ENCODE assay signal across 21 cellular contexts in genomic region chr17:55267777-55268648, GRCh38. TPM values are rescaled to one million over a fixed set of nuclear protein-coding genes. Genes with fewer than 3 reads are reported as not detected.
DNase-seq lines count a peak whose midpoint lies in the region; ATAC-seq and TF ChIP-seq lines count a peak whose summit lies in the region.
"Had no signal": no experiment of that assay in that cellular context is flagged by ENCODE, and none has a peak within 500 bp of the region (broad histone marks: within the 10 kb centered on the region; RNA-seq: fewer than 3 reads in every experiment).

No MANE protein-coding gene starts in this region.

- H3K4me3 ChIP-seq in stomach (peak overlapping the region; percentile 9 to 54 (median 10)), vagina (peak overlapping the region; percentile 14 to 16)

- intact Hi-C loops in Right ventricle myocardium superior (cut with DNase I): no loop called here
- intact Hi-C loops in cardiac septum (cut with DNase I): loop anchor here (10.0 kb wide), 1 partner anchor 77 kb away; no protein-coding TSS in a partner anchor
- intact Hi-C loops in stomach (cut with DNase I; ENCODE audit: low total_unique reads): no loop called here
- intact Hi-C loops in vagina (cut with DNase I): no loop called here

- WGBS in stomach, 5 donors: 72 to 90% (median 85%) methylated on average over 11 of the region's 11 CpGs

- ATAC-seq in Right ventricle myocardium superior (ENCODE audit: poor library complexity) (no peak), left lobe of liver (peak; percentile 15), GM18858 (IDR thresholded peaks at IDR 0.05; ENCODE audit: unreplicated experiment) (no peak)
- ATAC-seq: natural killer cell had no signal

- H3K4me1 ChIP-seq in stomach (peaks cover 16 to 71% (median 41%) of the 10 kb centered on the region in 4 donors), vagina (peaks cover 44% of the 10 kb centered on the region)

- H3K36me3 ChIP-seq in stomach (no peaks in the 10 kb centered on the region), vagina (no peaks in the 10 kb centered on the region)

- peak; percentile 23 for DNase-seq in Right ventricle myocardium superior
- no peak for DNase-seq in cardiac septum (ENCODE audit: low spot score)
- peak; percentile 56 for DNase-seq in left lobe of liver (ENCODE audit: low spot score)
- DNase-seq in stomach: no peak
- DNase-seq in vagina (ENCODE audit: extremely low spot score in 2 of 2): no peak
- no peak for DNase-seq in GM03348 (ENCODE audit: low spot score)
- DNase-seq in stimulated activated CD4-positive, alpha-beta T cell treated with anti-CD3 and anti-CD28 coated beads, Interleukin-4, amount 100 ng/mL, for 1 hour: no peak
- DNase-seq: 8988T; activated CD4-positive, alpha-beta T cell treated with anti-CD3 and anti-CD28 coated beads, Interleukin-2, amount 10 ng/mL, durations not matched to agents 24 days and 14 days; activated CD8-positive, alpha-beta memory T cell treated with anti-CD3 and anti-CD28 coated beads, Interleukin-2, amount 50 U/mL, for 48 hours; activated effector memory CD4-positive, alpha-beta T cell treated with anti-CD3 and anti-CD28 coated beads, Interleukin-2, amount 50 U/mL, for 16 hours; effector CD8-positive, alpha-beta T cell; Kasumi-1; natural killer cell; NCI-H1048; NCI-H2081; NCI-H510A treated with DMSO at 0.1 percent for 48 hours; small intestine; stimulated activated CD4-positive, alpha-beta T cell treated with anti-CD3 and anti-CD28 coated beads, Interleukin-4, amount 100 ng/mL, for 24 hours had no signal

- TF ChIP-seq CTCF in stomach (IDR thresholded peaks at IDR 0.05) (no peak), vagina (IDR thresholded peaks at IDR 0.05) (no peak)

- TF ChIP-seq POLR2A in stomach (IDR thresholded peaks at IDR 0.05) (no peak), vagina (IDR thresholded peaks at IDR 0.05) (no peak)

- H3K27me3 ChIP-seq in stomach (peaks cover 0 to 35% (median 17%) of the 10 kb centered on the region in 3 donors), vagina (no peaks in the 10 kb centered on the region)

- H3K9me3 ChIP-seq in stomach (no peaks in the 10 kb centered on the region), vagina (no peaks in the 10 kb centered on the region)

- TF ChIP-seq EP300 in stomach (IDR thresholded peaks at IDR 0.05): no peak

- H3K27ac ChIP-seq in stomach (peak overlapping the region; percentile 50 to 89 (median 84)), vagina (peak overlapping the region; percentile 88)

RNA-seq across cellular contexts. Expression of gene HLF, which starts 3.3 kb away (rescaled TPM):
- 31.6 TPM for total RNA-seq in Right ventricle myocardium superior
- total RNA-seq in cardiac septum: 9.8 TPM
- 65.8 TPM for total RNA-seq in left lobe of liver
- total RNA-seq in stomach: 10 to 100 TPM in 3 of 5 donors, 1 to 10 TPM in 2; 2.3 to 42.4 (median 12.9) TPM
- polyA plus RNA-seq in stomach: 10 to 100 TPM in 1 of 3 donors, 1 to 10 TPM in 2; 1.6 to 10.6 (median 2.9) TPM
- total RNA-seq in vagina: 14.7 TPM
- polyA plus RNA-seq: BJ had no signal

Comparison
In these comparisons a context has a peak if more than half of its experiments do, and no peak if none do; other contexts are left out.
1. DNase-seq: peak in Right ventricle myocardium superior (single experiment) and left lobe of liver (single experiment); none in cardiac septum (single experiment), stomach (single experiment), vagina (0 of 2), GM03348 (single experiment) and stimulated activated CD4-positive, alpha-beta T cell treated with anti-CD3 and anti-CD28 coated beads, Interleukin-4, amount 100 ng/mL, for 1 hour (single experiment).